Comparison of ENCODE assay signal across 29 cellular contexts in genomic region chrX:53028678-53029077, GRCh38. TPM values are rescaled to one million over a fixed set of nuclear protein-coding genes. Genes with fewer than 3 reads are reported as not detected.
"Had no signal": no experiment of that assay in that cellular context is flagged by ENCODE, and none has a peak within 500 bp of the region (broad histone marks: within the 10 kb centered on the region; RNA-seq: fewer than 3 reads in every experiment).

No MANE protein-coding gene starts in this region.

- H3K27me3 ChIP-seq: ascending aorta, brain microvascular endothelial cell, esophagus muscularis mucosa had no signal

- H3K4me3 ChIP-seq: ascending aorta, esophagus muscularis mucosa had no signal

- ATAC-seq: activated CD4-positive, CD25-positive, alpha-beta regulatory T cell treated with anti-CD3 and anti-CD28 coated beads, Interleukin-2, amount 50 U/mL, for 24 hours; activated naive CD4-positive, alpha-beta T cell treated with anti-CD3 and anti-CD28 coated beads, Interleukin-2, amount 50 U/mL, for 72 hours; activated T-cell treated with anti-CD3 and anti-CD28 coated beads, Interleukin-2, amount 50 U/mL, for 72 hours; effector memory CD8-positive, alpha-beta T cell; T-helper 17 cell had no signal

- H3K27ac ChIP-seq: ascending aorta, brain microvascular endothelial cell, esophagus muscularis mucosa, WERI-Rb-1 had no signal

- H3K9me3 ChIP-seq: ascending aorta, esophagus muscularis mucosa had no signal

- H3K4me1 ChIP-seq: ascending aorta, esophagus muscularis mucosa had no signal

- DNase-seq: activated B cell treated with CpG ODN at 0.5 μM for 24 hours; activated CD4-positive, alpha-beta memory T cell treated with anti-CD3 and anti-CD28 coated beads, Interleukin-2, amount 10 ng/mL, durations not matched to agents 7 days and 5 days; activated CD4-positive, alpha-beta T cell treated with anti-CD3 and anti-CD28 coated beads for 48 hours; activated CD4-positive, alpha-beta T cell treated with anti-CD3 and anti-CD28 coated beads, Interleukin-2, amount 50 U/mL, for 4 hours; activated CD8-positive, alpha-beta memory T cell treated with anti-CD3 and anti-CD28 coated beads, Interleukin-2, amount 50 U/mL, for 48 hours; activated gamma-delta T cell; activated naive CD4-positive, alpha-beta T cell; activated naive CD4-positive, alpha-beta T cell treated with anti-CD3 and anti-CD28 coated beads, Interleukin-2, amount 10 ng/mL, durations not matched to agents 7 days and 5 days; activated naive CD8-positive, alpha-beta T cell treated with anti-CD3 and anti-CD28 coated beads, Interleukin-2, amount 10 ng/mL, durations not matched to agents 7 days and 5 days; activated T-cell treated with anti-CD3 and anti-CD28 coated beads for 4 hours; activated T-cell treated with anti-CD3 and anti-CD28 coated beads, Interleukin-2, amount 50 U/mL, for 24 hours; activated T-cell treated with anti-CD3 and anti-CD28 coated beads, Interleukin-2, amount 50 U/mL, for 72 hours; brain microvascular endothelial cell; caudate nucleus; cortex of kidney; dermis blood vessel endothelial cell; effector CD4-positive, alpha-beta T cell; effector memory CD8-positive, alpha-beta T cell; head of caudate nucleus; T-helper 1 cell; T-helper 17 cell; T1000; WERI-Rb-1 had no signal

- FAIRE-seq: colon, frontal cortex had no signal

- H3K36me3 ChIP-seq: ascending aorta, brain microvascular endothelial cell, esophagus muscularis mucosa, WERI-Rb-1 had no signal

RNA-seq across cellular contexts. Expression of gene GPR173, which starts 19.9 kb away (rescaled TPM):
- total RNA-seq: activated CD4-positive, alpha-beta memory T cell treated with anti-CD3 and anti-CD28 coated beads, Interleukin-2, amount 10 ng/mL, durations not matched to agents 7 days and 5 days; T-helper 17 cell had no signal
